In genomic region chr2:32715391-32715841, GRCh38 we compare ENCODE assay signal across 10 cellular contexts.
DNase-seq lines count a peak whose midpoint lies in the region; ATAC-seq and TF ChIP-seq lines count a peak whose summit lies in the region.
"Had no signal": no experiment of that assay in that cellular context is flagged by ENCODE, and none has a peak within 500 bp of the region (broad histone marks: within the 10 kb centered on the region; RNA-seq: fewer than 3 reads in every experiment).

No MANE protein-coding gene starts in this region.

- peak overlapping the region; percentile 65 for H3K27ac Mint-ChIP-seq in activated T-helper 2 cell treated with anti-CD3 and anti-CD28 coated beads, Interferon-gamma antibody, Interleukin-2, Interleukin-4, amounts not matched to agents 10 μg/mL and 5 μg/mL and 100 μg/mL, durations not matched to agents 14 hours and 24 hours and 36 hours
- H3K27ac Mint-ChIP-seq: T-helper 1 cell treated with Interleukin-12 subunit alpha and Interleukin-12 subunit beta and Interleukin-4 antibody, amounts not matched to agents 30 μg/mL and 1 μg/mL, for 36 hours had no signal

- ATAC-seq in GM18870 (IDR thresholded peaks at IDR 0.05; ENCODE audit: unreplicated experiment), result peak; percentile 93
- ATAC-seq in HG02938 (IDR thresholded peaks at IDR 0.05; ENCODE audit: unreplicated experiment), result peak; percentile 95

- no peaks in the 10 kb centered on the region for H3K27me3 Mint-ChIP-seq in activated T-helper 2 cell treated with anti-CD3 and anti-CD28 coated beads, Interferon-gamma antibody, Interleukin-2, Interleukin-4, amounts not matched to agents 10 μg/mL and 5 μg/mL and 100 μg/mL, durations not matched to agents 14 hours and 24 hours and 36 hours (ENCODE audit: low read depth)

- peaks cover 14% of the 10 kb centered on the region for H3K4me1 Mint-ChIP-seq in activated T-helper 2 cell treated with anti-CD3 and anti-CD28 coated beads, Interferon-gamma antibody, Interleukin-2, Interleukin-4, amounts not matched to agents 10 μg/mL and 5 μg/mL and 100 μg/mL, durations not matched to agents 14 hours and 24 hours and 36 hours (ENCODE audit: low read depth)

- H3K4me3 ChIP-seq in brain microvascular endothelial cell (ENCODE audit: low read depth, low read length), result no peak overlapping the region

- no peak for TF ChIP-seq CTCF in brain microvascular endothelial cell (IDR thresholded peaks at IDR 0.05; ENCODE audit: low read depth, low read length, missing control alignments)

- no peaks in the 10 kb centered on the region for H3K9me3 Mint-ChIP-seq in activated T-helper 2 cell treated with anti-CD3 and anti-CD28 coated beads, Interferon-gamma antibody, Interleukin-2, Interleukin-4, amounts not matched to agents 10 μg/mL and 5 μg/mL and 100 μg/mL, durations not matched to agents 14 hours and 24 hours and 36 hours
- H3K9me3 Mint-ChIP-seq: T-helper 1 cell treated with Interleukin-12 subunit alpha and Interleukin-12 subunit beta and Interleukin-4 antibody, amounts not matched to agents 30 μg/mL and 1 μg/mL, for 36 hours had no signal

- in situ Hi-C loops in brain microvascular endothelial cell (cut with HindIII; ENCODE audit: low pct_ligation_motif_present, low sequenced_read_pairs), result no loop called here

- DNase-seq in AG08395 (ENCODE audit: low spot score) (peak; percentile 10), NOMO-1 treated with dmso at 0.1 percent for 144 hours (lab: John Stamatoyannopoulos, UW; ENCODE audit: unreplicated experiment) (no peak), brain microvascular endothelial cell (no peak), GOT3 (lab: John Stamatoyannopoulos, UW) (no peak)
- no peak for DNase-seq in activated T-helper 2 cell treated with anti-CD3 and anti-CD28 coated beads, Interferon-gamma antibody, Interleukin-2, Interleukin-4, amounts not matched to agents 10 μg/mL and 5 μg/mL and 100 μg/mL, durations not matched to agents 14 hours and 24 hours and 36 hours (ENCODE audit: low spot score)
- DNase-seq in activated effector memory CD4-positive, alpha-beta T cell treated with anti-CD3 and anti-CD28 coated beads, Interleukin-2, amount 50 U/mL, for 16 hours, result no peak

- intact Hi-C loops in activated T-helper 2 cell treated with anti-CD3 and anti-CD28 coated beads, Interferon-gamma antibody, Interleukin-2, Interleukin-4, amounts not matched to agents 10 μg/mL and 5 μg/mL and 100 μg/mL, durations not matched to agents 14 hours and 24 hours and 36 hours (cut with micrococcal nuclease), result no loop called here

- no peak overlapping the region for H3K27ac ChIP-seq in brain microvascular endothelial cell
- H3K27ac ChIP-seq: C4-2B had no signal

- H3K36me3 ChIP-seq in brain microvascular endothelial cell (replicated peaks), result no peaks in the 10 kb centered on the region

- H3K4me3 Mint-ChIP-seq in activated T-helper 2 cell treated with anti-CD3 and anti-CD28 coated beads, Interferon-gamma antibody, Interleukin-2, Interleukin-4, amounts not matched to agents 10 μg/mL and 5 μg/mL and 100 μg/mL, durations not matched to agents 14 hours and 24 hours and 36 hours (ENCODE audit: low read depth), result no peak overlapping the region
- H3K4me3 Mint-ChIP-seq: T-helper 1 cell treated with Interleukin-12 subunit alpha and Interleukin-12 subunit beta and Interleukin-4 antibody, amounts not matched to agents 30 μg/mL and 1 μg/mL, for 36 hours had no signal

- no peaks in the 10 kb centered on the region for H3K27me3 ChIP-seq in brain microvascular endothelial cell (replicated peaks)

- peaks cover 37% of the 10 kb centered on the region for H3K36me3 Mint-ChIP-seq in activated T-helper 2 cell treated with anti-CD3 and anti-CD28 coated beads, Interferon-gamma antibody, Interleukin-2, Interleukin-4, amounts not matched to agents 10 μg/mL and 5 μg/mL and 100 μg/mL, durations not matched to agents 14 hours and 24 hours and 36 hours (ENCODE audit: low read depth)
